In the genomic region with DNA sequence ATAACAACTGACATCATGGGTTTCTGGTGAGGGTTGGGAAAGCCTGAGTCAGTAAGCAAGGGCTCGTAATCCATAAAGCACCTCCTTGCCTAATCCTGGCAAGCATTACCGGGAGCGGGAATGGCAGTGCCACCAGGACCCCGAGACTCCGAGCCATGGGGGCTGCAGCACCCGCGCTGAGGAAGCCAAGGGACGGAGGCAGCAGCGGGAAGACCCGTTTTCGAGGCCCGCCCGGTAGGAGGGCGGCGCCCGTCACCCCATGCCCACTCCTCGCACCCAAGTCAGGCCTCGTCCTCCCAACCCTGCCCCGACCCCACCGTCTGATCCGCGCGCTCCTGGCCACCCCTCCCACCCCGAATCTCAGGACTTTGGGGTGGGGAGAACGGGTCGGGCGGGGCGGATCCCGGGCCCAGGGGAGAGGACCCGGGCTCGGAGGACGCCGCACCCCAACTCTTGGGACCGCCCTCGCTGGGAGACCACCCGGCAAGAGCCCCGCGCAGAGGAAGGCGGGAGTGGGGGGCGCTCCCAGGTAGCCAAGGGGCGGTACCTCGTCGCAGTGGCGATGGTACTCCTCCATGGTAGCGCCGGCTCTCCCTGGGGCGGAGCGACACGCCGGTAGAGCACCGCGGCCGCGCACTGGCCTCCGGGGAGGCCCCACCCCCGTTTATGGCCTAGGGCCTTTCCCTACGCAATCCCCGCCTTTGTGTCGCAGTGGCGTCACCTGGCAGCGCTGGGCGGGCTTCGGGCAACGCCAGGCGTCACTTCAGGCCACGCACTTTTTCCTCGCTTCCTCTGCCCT, we compare ENCODE assay signal across 8 cellular contexts. TPM values are rescaled to one million over a fixed set of nuclear protein-coding genes. Genes with fewer than 3 reads are reported as not detected.
DNase-seq lines count a peak whose midpoint lies in the region; ATAC-seq and TF ChIP-seq lines count a peak whose summit lies in the region.

A gene with protein sequence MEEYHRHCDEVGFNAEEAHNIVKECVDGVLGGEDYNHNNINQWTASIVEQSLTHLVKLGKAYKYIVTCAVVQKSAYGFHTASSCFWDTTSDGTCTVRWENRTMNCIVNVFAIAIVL (minus strand): TSS at position 638 of the 799 bp plus-strand sequence. CDS start 61 bp downstream, at position 577.

- H3K27ac ChIP-seq in cardiac muscle cell (no peak within 1 kb of the TSS), parathyroid adenoma (peak within 1 kb of the TSS; percentile 71), tibial nerve (peak within 1 kb of the TSS; percentile 86 to 95 (median 90))

- H3K27me3 ChIP-seq in cardiac muscle cell (no peaks in the 10 kb centered on the region), parathyroid adenoma (ENCODE audit: control insufficient read depth, insufficient read depth, low read length) (no peaks in the 10 kb centered on the region), tibial nerve (peaks cover 0 to 6% of the 10 kb centered on the region in 2 donors)

- no peaks in the 10 kb centered on the region for H3K9me3 Mint-ChIP-seq in activated naive CD8-positive, alpha-beta T cell treated with anti-CD3 and anti-CD28 coated beads, Interleukin-2, amount 50 U/mL, for 24 hours

- H3K4me3 Mint-ChIP-seq in activated naive CD8-positive, alpha-beta T cell treated with anti-CD3 and anti-CD28 coated beads, Interleukin-2, amount 50 U/mL, for 24 hours = peak within 1 kb of the TSS; percentile 75

- H2AFZ ChIP-seq in parathyroid adenoma = peak within 1 kb of the TSS; percentile 75

- peak within 1 kb of the TSS; percentile 76 for H3K4me2 ChIP-seq in parathyroid adenoma (ENCODE audit: low read length)

- TF ChIP-seq CTCF in cardiac muscle cell (IDR thresholded peaks at IDR 0.05; ENCODE audit: low read depth, low read length) (no peak), parathyroid adenoma (IDR thresholded peaks at IDR 0.05) (no peak), tibial nerve (IDR thresholded peaks at IDR 0.05) (peak in 2 of 5 experiments; percentile 12 to 30)

- DNase-seq in GDM1 (lab: John Stamatoyannopoulos, UW) = peak; percentile 62
- peak; percentile 70 for DNase-seq in HCEC 1CT
- DNase-seq in MV-4-11 (lab: John Stamatoyannopoulos, UW) = peak; percentile 51
- DNase-seq in SW480 (ENCODE audit: low spot score) = peak; percentile 85
- peak; percentile 76 for DNase-seq in activated naive CD8-positive, alpha-beta T cell treated with anti-CD3 and anti-CD28 coated beads, Interleukin-2, amount 50 U/mL, for 24 hours
- peak; percentile 76 to 80 for DNase-seq in cardiac muscle cell (ENCODE audit: low read depth in 1 of 2, low spot score in 1 of 2)
- DNase-seq in tibial nerve (ENCODE audit: low spot score in 2 of 2) = peak; percentile 49 to 52

- no peaks in the 10 kb centered on the region for H3K79me2 ChIP-seq in parathyroid adenoma

- peak within 1 kb of the TSS; percentile 63 for H3K9ac ChIP-seq in parathyroid adenoma

- TF ChIP-seq POLR2A in tibial nerve (IDR thresholded peaks at IDR 0.05) = peak; percentile 58 to 74

- no peaks in the 10 kb centered on the region for H3K36me3 Mint-ChIP-seq in activated naive CD8-positive, alpha-beta T cell treated with anti-CD3 and anti-CD28 coated beads, Interleukin-2, amount 50 U/mL, for 24 hours (ENCODE audit: low read depth)

- H3K4me1 Mint-ChIP-seq in activated naive CD8-positive, alpha-beta T cell treated with anti-CD3 and anti-CD28 coated beads, Interleukin-2, amount 50 U/mL, for 24 hours = peaks cover 32% of the 10 kb centered on the region

- peak within 1 kb of the TSS; percentile 90 for H3K27ac Mint-ChIP-seq in activated naive CD8-positive, alpha-beta T cell treated with anti-CD3 and anti-CD28 coated beads, Interleukin-2, amount 50 U/mL, for 24 hours

- peak within 1 kb of the TSS; percentile 41 for H3K4me3 ChIP-seq in cardiac muscle cell
- peak within 1 kb of the TSS; percentile 63 for H3K4me3 ChIP-seq in parathyroid adenoma (ENCODE audit: low read depth, low read length)
- peak within 1 kb of the TSS; percentile 59 to 82 (median 80) for H3K4me3 ChIP-seq in tibial nerve

- ATAC-seq in activated naive CD8-positive, alpha-beta T cell treated with anti-CD3 and anti-CD28 coated beads, Interleukin-2, amount 50 U/mL, for 24 hours = peak; percentile 92

- H3K4me1 ChIP-seq in cardiac muscle cell (ENCODE audit: low read depth) (no peaks in the 10 kb centered on the region), parathyroid adenoma (peaks cover 2% of the 10 kb centered on the region), tibial nerve (no peaks in the 10 kb centered on the region)

- H3K9me3 ChIP-seq in cardiac muscle cell (ENCODE audit: low read depth) (no peaks in the 10 kb centered on the region), parathyroid adenoma (ENCODE audit: control insufficient read depth, low read length) (no peaks in the 10 kb centered on the region), tibial nerve (no peaks in the 10 kb centered on the region)

- H3K36me3 ChIP-seq in cardiac muscle cell (no peaks in the 10 kb centered on the region), parathyroid adenoma (ENCODE audit: control insufficient read depth, insufficient read depth, low read length) (no peaks in the 10 kb centered on the region), tibial nerve (no peaks in the 10 kb centered on the region)

- WGBS in tibial nerve, 2 donors = 2 to 53% methylated on average over 16 to 47 of the region's 67 CpGs

- H3K27me3 Mint-ChIP-seq in activated naive CD8-positive, alpha-beta T cell treated with anti-CD3 and anti-CD28 coated beads, Interleukin-2, amount 50 U/mL, for 24 hours = peaks cover 2% of the 10 kb centered on the region

- peak; percentile 27 to 87 for TF ChIP-seq EP300 in tibial nerve (IDR thresholded peaks at IDR 0.05)

RNA-seq across cellular contexts. Expression of the gene that starts here (rescaled TPM):
- 4.8 and 7.6 TPM in 2 replicates for total RNA-seq in cardiac muscle cell
- polyA plus RNA-seq in cardiac muscle cell = 12.3 and 19.4 TPM in 2 replicates
- 10 to 100 TPM; 26.9 to 36.3 (median 30.7) TPM for total RNA-seq in tibial nerve
